ENCODE assay signal across 8 cellular contexts in the genomic region with DNA sequence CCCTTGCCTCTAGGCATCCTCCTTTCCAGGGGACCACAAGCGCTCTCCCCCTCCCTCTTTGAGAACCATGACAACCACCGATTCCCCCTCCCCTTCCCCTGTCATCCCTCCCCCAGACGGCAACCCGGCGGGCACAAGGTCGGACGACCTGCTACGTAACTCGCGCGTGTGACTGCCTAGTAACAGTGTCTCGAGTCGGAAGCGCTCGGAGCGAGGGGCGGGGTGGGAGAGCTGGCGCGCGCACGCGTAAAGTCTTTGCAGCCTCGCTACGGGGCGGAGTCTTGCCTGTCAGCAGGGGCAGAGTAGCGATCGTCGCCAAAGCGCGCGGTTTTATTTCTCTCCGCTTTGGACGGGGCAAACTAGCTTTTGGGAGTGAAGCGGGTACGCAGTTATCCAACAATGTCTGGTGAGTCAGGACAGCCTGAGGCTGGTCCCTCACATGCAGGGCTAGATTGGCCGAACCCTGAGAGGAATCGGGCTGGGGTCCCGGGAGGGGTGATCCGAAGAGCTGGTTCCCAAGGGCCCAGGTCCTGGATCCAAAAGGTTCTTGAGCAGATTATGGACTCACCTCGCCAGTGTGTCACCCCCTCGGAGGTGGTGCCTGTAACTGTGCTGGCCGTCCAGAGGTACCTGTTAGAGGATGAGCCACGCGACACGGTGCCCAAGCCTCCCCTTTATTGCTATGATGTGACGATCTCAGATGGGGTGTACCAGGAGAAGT.
DNase-seq lines count a peak whose midpoint lies in the region; ATAC-seq and TF ChIP-seq lines count a peak whose summit lies in the region.

A gene with protein sequence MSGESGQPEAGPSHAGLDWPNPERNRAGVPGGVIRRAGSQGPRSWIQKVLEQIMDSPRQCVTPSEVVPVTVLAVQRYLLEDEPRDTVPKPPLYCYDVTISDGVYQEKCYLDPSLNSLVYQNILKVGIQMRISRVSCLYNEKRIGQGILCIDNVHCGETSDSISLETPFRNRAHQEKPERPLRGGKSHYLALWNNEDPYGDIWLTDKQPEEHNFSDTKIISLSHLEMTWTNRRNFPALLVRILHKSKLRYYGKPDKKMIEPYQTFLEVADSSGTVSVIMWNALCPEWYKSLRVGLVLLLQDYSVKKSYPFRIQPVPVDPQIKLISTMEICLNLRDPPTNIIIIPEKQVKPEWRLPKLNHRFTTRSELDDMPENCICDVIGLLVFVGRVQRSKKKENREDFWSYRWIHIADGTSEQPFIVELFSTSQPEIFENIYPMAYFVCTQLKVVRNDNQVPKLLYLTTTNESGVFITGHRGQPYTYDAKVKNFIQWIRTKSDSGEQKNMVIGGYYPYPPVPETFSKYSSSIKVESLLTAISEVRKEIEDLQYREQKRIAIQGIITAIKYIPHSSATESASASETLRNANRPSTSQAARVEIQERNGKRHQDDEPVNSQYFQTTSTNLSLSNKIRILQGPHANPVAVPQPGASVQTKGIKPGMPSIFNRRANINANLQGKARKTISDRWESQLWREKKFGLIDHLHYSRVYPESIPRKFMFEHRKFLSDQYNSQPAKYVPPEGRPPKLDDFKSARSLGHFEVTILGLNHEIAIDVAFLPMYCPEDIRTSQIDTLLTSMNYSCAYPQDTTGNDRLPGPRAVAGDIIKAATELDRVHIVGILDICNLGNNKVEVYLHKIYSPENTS (plus strand): TSS at position 297 of the 721 bp plus-strand sequence. CDS start 103 bp downstream, at position 400.

- no peak within 1 kb of the TSS for H3K27ac ChIP-seq in RWPE1
- H3K27ac ChIP-seq in subcutaneous abdominal adipose tissue (ENCODE audit: low read depth, low read length) = no peak within 1 kb of the TSS

- peak; percentile 92 for DNase-seq in COLO668 (lab: John Stamatoyannopoulos, UW; ENCODE audit: unreplicated experiment)
- DNase-seq in RWPE1 (ENCODE audit: low spot score) = peak; percentile 64
- DNase-seq in activated gamma-delta T cell treated with anti-CD3 and anti-CD28 coated beads, Interleukin-2, amount 50 U/mL, for 16 hours (ENCODE audit: low read depth) = peak; percentile 69
- peak; percentile 65 for DNase-seq in germinal center (ENCODE audit: low spot score)
- peak; percentile 5 for DNase-seq in non-pigmented ciliary epithelial cell (ENCODE audit: low read depth)

- ATAC-seq in GM19467 (IDR thresholded peaks at IDR 0.05; ENCODE audit: unreplicated experiment) (peak; percentile 99), HG03575 (IDR thresholded peaks at IDR 0.05; ENCODE audit: extremely low read depth, insufficient number of reproducible peaks, low FRiP score, unreplicated experiment) (peak; percentile 82)

- no peaks in the 10 kb centered on the region for H3K9me3 ChIP-seq in subcutaneous abdominal adipose tissue (ENCODE audit: control insufficient read depth in 5 of 5, low read length in 5 of 5)

- H3K27me3 ChIP-seq in subcutaneous abdominal adipose tissue (ENCODE audit: control insufficient read depth in 5 of 5, insufficient read depth in 4 of 5, low read length in 5 of 5) = peaks cover 0 to 13% (median 9%) of the 10 kb centered on the region in 5 donors

- H3K4me1 ChIP-seq in subcutaneous abdominal adipose tissue (ENCODE audit: control insufficient read depth in 5 of 5, insufficient read depth in 5 of 5, low read length in 5 of 5) = peaks cover 0 to 8% (median 6%) of the 10 kb centered on the region in 5 donors

- H3K4me3 ChIP-seq in subcutaneous abdominal adipose tissue (ENCODE audit: low read depth in 1 of 5, low read length in 5 of 5) = peak within 1 kb of the TSS; percentile 40 to 76 (median 65)

- no peaks in the 10 kb centered on the region for H3K36me3 ChIP-seq in subcutaneous abdominal adipose tissue (ENCODE audit: control insufficient read depth in 5 of 5, insufficient read depth in 5 of 5, low read length in 5 of 5)

- no peak for TF ChIP-seq CTCF in RWPE1 (conservative IDR thresholded peaks at IDR 0.05; ENCODE audit: low read depth)

- POLR2A ChIA-PET in RWPE1 (lab: Yijun Ruan, JAX; ENCODE audit: low non-redundant PET) = interaction anchor here (0.7 kb wide), 1 partner anchor 17 kb away, joined by 3 read pairs; no protein-coding TSS in a partner anchor

- CTCF ChIA-PET in RWPE1 (lab: Yijun Ruan, JAX) = interaction anchor here (0.6 kb wide), 1 partner anchor 552 kb away, joined by 4 read pairs; no protein-coding TSS in a partner anchor

- H3K9ac ChIP-seq in subcutaneous abdominal adipose tissue (ENCODE audit: low read length in 5 of 5) = peak within 1 kb of the TSS in 3 of 5 donors; percentile 11 to 57 (median 54)

Comparison
In these comparisons a context has a peak if more than half of its experiments do, and no peak if none do; other contexts are left out.
1. DNase-seq: peak in every context shown above with its lines; median percentile 92 in COLO668; 69 in activated gamma-delta T cell treated with anti-CD3 and anti-CD28 coated beads, Interleukin-2, amount 50 U/mL, for 16 hours; 65 in germinal center; 64 in RWPE1; 5 in non-pigmented ciliary epithelial cell.